In the genomic region with DNA sequence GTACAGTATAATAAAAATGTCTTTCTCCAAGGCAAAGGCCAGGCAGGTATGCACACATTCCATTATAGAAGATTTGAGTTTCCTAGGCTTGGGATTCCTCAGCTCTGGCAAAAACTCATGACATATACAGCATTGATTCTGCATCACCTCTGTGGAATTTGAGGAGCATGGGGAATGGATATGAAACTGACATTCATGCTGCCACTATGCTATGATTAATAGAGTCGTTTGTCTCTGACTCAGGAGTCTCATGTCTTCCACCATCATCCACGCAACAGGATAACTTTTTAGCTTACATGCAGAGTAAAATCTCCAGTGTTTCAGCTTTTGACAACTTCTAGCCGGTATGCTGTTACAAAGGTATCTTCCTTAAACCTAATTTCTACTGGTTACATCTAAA, we compare ENCODE assay signal across 16 cellular contexts. TPM values are rescaled to one million over a fixed set of nuclear protein-coding genes. Genes with fewer than 3 reads are reported as not detected.
DNase-seq lines count a peak whose midpoint lies in the region; ATAC-seq, FAIRE-seq and TF ChIP-seq lines count a peak whose summit lies in the region.
"Had no signal": no experiment of that assay in that cellular context is flagged by ENCODE, and none has a peak within 500 bp of the region (broad histone marks: within the 10 kb centered on the region; RNA-seq: fewer than 3 reads in every experiment).

No MANE protein-coding gene starts in this region.

- H3K27me3 ChIP-seq in HCT116 (ENCODE audit: insufficient read depth, low read length): no peaks in the 10 kb centered on the region

- ATAC-seq in HCT116: no peak; the same call in 1 of the 2 replicates
- ATAC-seq in activated CD8-positive, alpha-beta memory T cell treated with anti-CD3 and anti-CD28 coated beads, Interleukin-2, amount 10 ng/mL, durations not matched to agents 7 days and 5 days: no peak

- POLR2A ChIA-PET in HCT116 (lab: Charles Lee): no interaction called here

- DNase-seq in HCT116 (ENCODE audit: low read depth, low spot score) (no peak), T1000 (lab: John Stamatoyannopoulos, UW) (peak; percentile 14), foreskin fibroblast (peak; percentile 82 to 89), urothelium cell line (ENCODE audit: low spot score) (peak; percentile 71), NCI-H1694 (lab: John Stamatoyannopoulos, UW) (no peak)
- DNase-seq in activated CD8-positive, alpha-beta memory T cell treated with anti-CD3 and anti-CD28 coated beads, Interleukin-2, amount 10 ng/mL, durations not matched to agents 7 days and 5 days: no peak
- no peak for DNase-seq in activated CD8-positive, alpha-beta memory T cell treated with anti-CD3 and anti-CD28 coated beads for 24 hours
- DNase-seq: activated T-cell treated with anti-CD3 and anti-CD28 coated beads, Interleukin-2, amount 50 U/mL, for 24 hours; aorta; NCI-H187; NCI-H748 treated with DMSO at 0.1 percent for 48 hours; substantia nigra had no signal

- TF ChIP-seq POLR2A in HCT116 (IDR thresholded peaks at IDR 0.05; ENCODE audit: borderline replicate concordance, extremely low read depth, insufficient read depth, insufficient read length): no peak

- H3K9me3 Mint-ChIP-seq in activated CD8-positive, alpha-beta memory T cell treated with anti-CD3 and anti-CD28 coated beads, Interleukin-2, amount 10 ng/mL, durations not matched to agents 7 days and 5 days (ENCODE audit: low read depth): peaks cover 3% of the 10 kb centered on the region
- H3K9me3 Mint-ChIP-seq: activated T-cell treated with anti-CD3 and anti-CD28 coated beads, Interleukin-2, amount 50 U/mL, for 24 hours had no signal

- no peak overlapping the region for H3K4me3 ChIP-seq in HCT116 (replicated peaks in 1 of 2; ENCODE audit: low read depth in 1 of 2, low read length in 2 of 2)
- no peak overlapping the region for H3K4me3 ChIP-seq in foreskin fibroblast (ENCODE audit: low read depth in 1 of 2, low read length in 2 of 2)
- H3K4me3 ChIP-seq: SK-N-MC had no signal

- H3K27ac ChIP-seq in HCT116 (ENCODE audit: low read depth, low read length): no peak overlapping the region
- H3K27ac ChIP-seq: SK-N-MC had no signal

- no peak overlapping the region for H3K27ac Mint-ChIP-seq in activated CD8-positive, alpha-beta memory T cell treated with anti-CD3 and anti-CD28 coated beads, Interleukin-2, amount 10 ng/mL, durations not matched to agents 7 days and 5 days
- H3K27ac Mint-ChIP-seq: activated T-cell treated with anti-CD3 and anti-CD28 coated beads, Interleukin-2, amount 50 U/mL, for 24 hours had no signal

- H2AFZ ChIP-seq in HCT116 (ENCODE audit: low read depth, low read length, poor library complexity, severe bottlenecking): peak overlapping the region; percentile 17

- no peaks in the 10 kb centered on the region for H3K36me3 ChIP-seq in HCT116 (ENCODE audit: control insufficient read depth in 1 of 2, insufficient read depth in 2 of 2, low read length in 2 of 2)

- FAIRE-seq in urothelium cell line (lab: Jason Lieb, UNC): peak; percentile 94
- FAIRE-seq: endometrium had no signal

- H3K4me1 ChIP-seq in HCT116 (ENCODE audit: control insufficient read depth in 1 of 2, insufficient read depth in 2 of 2, low read length in 2 of 2): peaks cover 0 to 8% of the 10 kb centered on the region in 2 experiments; a peak in 1 of 4 replicates

- H3K27me3 Mint-ChIP-seq in activated CD8-positive, alpha-beta memory T cell treated with anti-CD3 and anti-CD28 coated beads, Interleukin-2, amount 10 ng/mL, durations not matched to agents 7 days and 5 days: no peaks in the 10 kb centered on the region
- H3K27me3 Mint-ChIP-seq: activated T-cell treated with anti-CD3 and anti-CD28 coated beads, Interleukin-2, amount 50 U/mL, for 24 hours had no signal

- peaks cover 14% of the 10 kb centered on the region for H3K36me3 Mint-ChIP-seq in activated CD8-positive, alpha-beta memory T cell treated with anti-CD3 and anti-CD28 coated beads, Interleukin-2, amount 10 ng/mL, durations not matched to agents 7 days and 5 days

- H3K4me1 Mint-ChIP-seq in activated CD8-positive, alpha-beta memory T cell treated with anti-CD3 and anti-CD28 coated beads, Interleukin-2, amount 10 ng/mL, durations not matched to agents 7 days and 5 days: no peaks in the 10 kb centered on the region

- intact Hi-C loops in HCT116 (cut with micrococcal nuclease): no loop called here

- RAD21 ChIA-PET in HCT116 (lab: Charles Lee; ENCODE audit: low non-redundant PET in 1 of 2, low total read pairs in 2 of 2, uncharacterized antibody in 2 of 2, unreplicated experiment in 2 of 2): no interaction called here

- no peaks in the 10 kb centered on the region for H3K79me2 ChIP-seq in HCT116 (ENCODE audit: insufficient read depth, low read length)

- H3K9me2 ChIP-seq in HCT116 (ENCODE audit: insufficient read depth): no peaks in the 10 kb centered on the region

- no peaks in the 10 kb centered on the region for H4K20me1 ChIP-seq in HCT116 (ENCODE audit: insufficient read depth)

- no peak overlapping the region for H3K9ac ChIP-seq in HCT116 (ENCODE audit: low read length)

- BruUV-seq in HCT116 (replicated peaks; lab: Mats Ljungman, UMichigan): no TSS peak

- peak overlapping the region; percentile 5; the same call in 1 of the 2 replicates for H3K4me2 ChIP-seq in HCT116 (ENCODE audit: low read length)

- CTCF ChIA-PET in HCT116 (lab: Charles Lee): interaction anchor here (1.2 kb wide), 1 partner anchor 45 kb away, joined by 4 read pairs; no protein-coding TSS in a partner anchor
- CTCF ChIA-PET in activated CD8-positive, alpha-beta memory T cell treated with anti-CD3 and anti-CD28 coated beads, Interleukin-2, amount 10 ng/mL, durations not matched to agents 7 days and 5 days (lab: Charles Lee): interaction anchor here (1.6 kb wide), 1 partner anchor 34 kb away, joined by 3 read pairs; no protein-coding TSS in a partner anchor

- TF ChIP-seq RAD21 in HCT116 (IDR thresholded peaks at IDR 0.05; ENCODE audit: low read depth): no peak

- H3K9me3 ChIP-seq in HCT116 (ENCODE audit: control insufficient read depth in 1 of 2, insufficient read depth in 1 of 2, low read depth in 1 of 2, low read length in 2 of 2): no peaks in the 10 kb centered on the region

- TF ChIP-seq CTCF in HCT116 (IDR thresholded peaks at IDR 0.05 in 2 of 3, conservative IDR thresholded peaks at IDR 0.05 in 1 of 3; ENCODE audit: borderline replicate concordance in 1 of 3, insufficient read depth in 1 of 3, low read depth in 2 of 3, low read length in 2 of 3) (no peak), foreskin fibroblast (IDR thresholded peaks at IDR 0.05; ENCODE audit: low read depth, low read length) (no peak)

- no peak overlapping the region for H3K4me3 Mint-ChIP-seq in activated CD8-positive, alpha-beta memory T cell treated with anti-CD3 and anti-CD28 coated beads, Interleukin-2, amount 10 ng/mL, durations not matched to agents 7 days and 5 days
- H3K4me3 Mint-ChIP-seq: activated T-cell treated with anti-CD3 and anti-CD28 coated beads, Interleukin-2, amount 50 U/mL, for 24 hours had no signal

TF ChIP-seq in HCT116, 20 proteins besides CTCF, POLR2A, EP300 and RAD21 (continues in another document):
- no peak for TF ChIP-seq SRF (IDR thresholded peaks at IDR 0.05; ENCODE audit: low read depth)
- TF ChIP-seq EZH2phosphoT487 (IDR thresholded peaks at IDR 0.05; ENCODE audit: borderline replicate concordance): no peak
- TF ChIP-seq YY1 (IDR thresholded peaks at IDR 0.05; ENCODE audit: extremely low read depth, insufficient replicate concordance, low read depth, low read length): no peak
- TF ChIP-seq FOSL1 (IDR thresholded peaks at IDR 0.05; ENCODE audit: low read depth): no peak
- no peak for TF ChIP-seq SP1 (IDR thresholded peaks at IDR 0.05; ENCODE audit: low read depth)
- no peak for TF ChIP-seq CBX3 (IDR thresholded peaks at IDR 0.05; ENCODE audit: low read depth)
- no peak for TF ChIP-seq POLR2AphosphoS5 (IDR thresholded peaks at IDR 0.05; ENCODE audit: low read depth, low read length)
- no peak for TF ChIP-seq EGR1 (IDR thresholded peaks at IDR 0.05; ENCODE audit: low read depth)
- TF ChIP-seq, protein P1, sequence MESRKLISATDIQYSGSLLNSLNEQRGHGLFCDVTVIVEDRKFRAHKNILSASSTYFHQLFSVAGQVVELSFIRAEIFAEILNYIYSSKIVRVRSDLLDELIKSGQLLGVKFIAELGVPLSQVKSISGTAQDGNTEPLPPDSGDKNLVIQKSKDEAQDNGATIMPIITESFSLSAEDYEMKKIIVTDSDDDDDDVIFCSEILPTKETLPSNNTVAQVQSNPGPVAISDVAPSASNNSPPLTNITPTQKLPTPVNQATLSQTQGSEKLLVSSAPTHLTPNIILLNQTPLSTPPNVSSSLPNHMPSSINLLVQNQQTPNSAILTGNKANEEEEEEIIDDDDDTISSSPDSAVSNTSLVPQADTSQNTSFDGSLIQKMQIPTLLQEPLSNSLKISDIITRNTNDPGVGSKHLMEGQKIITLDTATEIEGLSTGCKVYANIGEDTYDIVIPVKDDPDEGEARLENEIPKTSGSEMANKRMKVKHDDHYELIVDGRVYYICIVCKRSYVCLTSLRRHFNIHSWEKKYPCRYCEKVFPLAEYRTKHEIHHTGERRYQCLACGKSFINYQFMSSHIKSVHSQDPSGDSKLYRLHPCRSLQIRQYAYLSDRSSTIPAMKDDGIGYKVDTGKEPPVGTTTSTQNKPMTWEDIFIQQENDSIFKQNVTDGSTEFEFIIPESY (IDR thresholded peaks at IDR 0.05; ENCODE audit: extremely low read depth, insufficient replicate concordance, low read length): no peak
- no peak for TF ChIP-seq CEBPB (IDR thresholded peaks at IDR 0.05; ENCODE audit: low read depth)
- TF ChIP-seq, protein P2, sequence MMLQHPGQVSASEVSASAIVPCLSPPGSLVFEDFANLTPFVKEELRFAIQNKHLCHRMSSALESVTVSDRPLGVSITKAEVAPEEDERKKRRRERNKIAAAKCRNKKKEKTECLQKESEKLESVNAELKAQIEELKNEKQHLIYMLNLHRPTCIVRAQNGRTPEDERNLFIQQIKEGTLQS (IDR thresholded peaks at IDR 0.05): no peak
- TF ChIP-seq SIN3A (IDR thresholded peaks at IDR 0.05; ENCODE audit: low read depth): no peak
- TF ChIP-seq ZNF274 (IDR thresholded peaks at IDR 0.05; ENCODE audit: low read depth, low read length): no peak
- TF ChIP-seq TCF7L2 (IDR thresholded peaks at IDR 0.05; ENCODE audit: borderline replicate concordance, extremely low read depth, insufficient read depth, insufficient read length): no peak

RNA-seq across cellular contexts. Expression of a gene that starts 49.8 kb away (rescaled TPM):
- not detected for total RNA-seq in HCT116 (2021; ENCODE audit: unreplicated experiment)
- not detected in 2 replicates for polyA plus RNA-seq in HCT116 (2012)
- total RNA-seq in activated CD8-positive, alpha-beta memory T cell treated with anti-CD3 and anti-CD28 coated beads, Interleukin-2, amount 10 ng/mL, durations not matched to agents 7 days and 5 days: not detected
- total RNA-seq: mononuclear cell, pulmonary artery endothelial cell had no signal

RNA-seq across cellular contexts. Expression of a gene that starts 49.8 kb away (rescaled TPM):
- total RNA-seq in HCT116 (2021; ENCODE audit: unreplicated experiment): not detected
- not detected in 2 replicates for polyA plus RNA-seq in HCT116 (2012)
- under 1 TPM in 1 of 2 experiments, not detected in 1; 0.23 TPM for total RNA-seq in activated CD8-positive, alpha-beta memory T cell treated with anti-CD3 and anti-CD28 coated beads, Interleukin-2, amount 10 ng/mL, durations not matched to agents 7 days and 5 days
- total RNA-seq: mononuclear cell, pulmonary artery endothelial cell had no signal

Comparison
In these comparisons a context has a peak if more than half of its experiments do, and no peak if none do; other contexts are left out.
1. DNase-seq: peak in T1000 (single experiment), foreskin fibroblast (2 of 2) and urothelium cell line (single experiment); none in HCT116 (single experiment), activated CD8-positive, alpha-beta memory T cell treated with anti-CD3 and anti-CD28 coated beads, Interleukin-2, amount 10 ng/mL, durations not matched to agents 7 days and 5 days (single experiment), activated CD8-positive, alpha-beta memory T cell treated with anti-CD3 and anti-CD28 coated beads for 24 hours (single experiment) and NCI-H1694 (single experiment).